1 cellular context compared by ENCODE assay signal in genomic region chr6:312704-313485, GRCh38.
TF ChIP-seq lines count a peak whose summit lies in the region.

No MANE protein-coding gene starts in this region.

TF ChIP-seq in GM12878, 131 proteins besides CTCF, POLR2A, EP300 and RAD21 (continued from another document):
- TF ChIP-seq SPI1 (IDR thresholded peaks at IDR 0.05; ENCODE audit: borderline replicate concordance, insufficient read depth, low read depth, low read length) (peak; percentile 65; the same call in 1 of the 2 replicates), HSF1 (IDR thresholded peaks at IDR 0.05; ENCODE audit: low read depth, low read length) (no peak), HDAC6 (IDR thresholded peaks at IDR 0.05; ENCODE audit: unreplicated experiment) (no peak), ASH2L (IDR thresholded peaks at IDR 0.05; ENCODE audit: borderline replicate concordance, low read depth) (0 out of 2 replicates have a peak, but pooled peaks have one; percentile 2), YBX1 (IDR thresholded peaks at IDR 0.05) (no peak), IRF5 (IDR thresholded peaks at IDR 0.05; ENCODE audit: borderline replicate concordance) (no peak), REST (IDR thresholded peaks at IDR 0.05; ENCODE audit: low read depth, low read length) (no peak)
TF ChIP-seq in GM12878: peak in this region for 12.
